ENCODE assay signal across 8 cellular contexts in the genomic region with DNA sequence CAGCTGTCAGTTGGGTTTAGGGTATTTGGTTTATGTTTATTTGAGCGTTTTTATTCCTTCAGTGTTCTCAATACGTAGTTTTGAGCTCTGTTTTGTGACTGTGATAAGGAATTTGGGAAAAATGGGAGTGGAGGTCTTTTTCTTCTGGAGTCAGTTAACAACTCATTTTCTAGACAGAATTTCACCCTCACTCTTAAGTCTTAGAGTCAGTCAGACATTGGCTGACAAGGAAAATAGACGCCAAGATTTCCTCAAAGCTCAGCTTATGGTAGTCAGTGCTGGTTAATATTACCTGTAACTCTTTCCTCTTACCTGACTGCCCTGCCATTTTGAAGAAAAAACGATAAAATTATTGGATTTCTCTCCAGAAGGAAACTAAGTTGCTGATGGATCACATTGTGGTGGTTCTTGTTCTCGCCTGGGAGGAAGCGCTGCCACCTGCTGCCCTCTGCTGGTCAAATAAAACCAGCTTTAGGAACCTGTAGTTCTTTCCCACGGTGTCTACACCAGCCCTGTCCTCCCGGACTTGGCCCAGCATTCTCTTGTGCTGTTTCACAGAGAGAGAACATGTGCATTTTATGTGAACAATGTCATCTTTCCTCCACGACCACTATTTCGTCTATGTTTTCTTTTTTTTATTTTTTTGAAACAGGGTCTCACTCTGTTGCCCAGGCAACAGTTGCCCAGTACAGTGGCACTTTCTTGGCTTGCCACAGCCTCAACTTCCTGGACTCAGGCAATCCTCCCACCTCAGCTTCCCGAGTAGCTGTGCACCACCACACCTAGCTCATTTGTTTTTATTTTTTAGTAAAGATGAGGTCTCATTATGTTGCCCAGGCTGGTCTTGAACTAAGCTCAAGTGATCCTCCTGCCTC. TPM values are rescaled to one million over a fixed set of nuclear protein-coding genes. Genes with fewer than 3 reads are reported as not detected.
DNase-seq lines count a peak whose midpoint lies in the region; ATAC-seq, FAIRE-seq and TF ChIP-seq lines count a peak whose summit lies in the region.

No MANE protein-coding gene starts in this region.

- peak; percentile 94 for TF ChIP-seq RAD21 in A549 (conservative IDR thresholded peaks at IDR 0.05 in 1 of 2, IDR thresholded peaks at IDR 0.05 in 1 of 2)

- H3K36me3 ChIP-seq in gastrocnemius medialis, result no peaks in the 10 kb centered on the region

- TF ChIP-seq POLR2A in A549 (IDR thresholded peaks at IDR 0.05; ENCODE audit: low read length) (no peak), gastrocnemius medialis (IDR thresholded peaks at IDR 0.05) (no peak)

- DNase-seq in A549 (ENCODE audit: low read depth in 1 of 2, low spot score in 1 of 2), result peak; percentile 82 to 93
- DNase-seq in NCI-H1105 treated with DMSO at 0.1 percent for 48 hours (lab: John Stamatoyannopoulos, UW), result peak; percentile 74
- peak; percentile 18 for DNase-seq in T-helper 22 cell (ENCODE audit: low read depth)
- DNase-seq in anterior cingulate cortex (lab: John Stamatoyannopoulos, UW), result peak in 47 of 58 donors; percentile 4 to 82 (median 31)
- DNase-seq in hepatic stellate cell (ENCODE audit: low spot score), result peak; percentile 80
- peak; percentile 45 to 69 for DNase-seq in gastrocnemius medialis

- H3K4me1 ChIP-seq in A549 (no peaks in the 10 kb centered on the region), gastrocnemius medialis (peaks cover 0 to 6% of the 10 kb centered on the region in 2 donors)

- in situ Hi-C loops in gastrocnemius medialis (cut with MboI; ENCODE audit: low sequenced_read_pairs in 4 of 4), result loop anchor here in 2 of 4 donors (5.0 kb wide), 2 partner anchors 122 to 127 kb away; no protein-coding TSS in a partner anchor

- H3K4me3 ChIP-seq in A549, result no peak overlapping the region
- H3K4me3 ChIP-seq in gastrocnemius medialis, result no peak overlapping the region

- TF ChIP-seq CTCF in A549 (IDR thresholded peaks at IDR 0.05) (peak; percentile 96), gastrocnemius medialis (IDR thresholded peaks at IDR 0.05 in 4 of 5, conservative IDR thresholded peaks at IDR 0.05 in 1 of 5) (peak; percentile 69 to 89 (median 80))

- POLR2A ChIA-PET in A549 (lab: Yijun Ruan, JAX), result interaction anchor here (0.8 kb wide), 1 partner anchor 41 kb away, joined by 3 read pairs; a partner anchor contains a TSS

- intact Hi-C loops in gastrocnemius medialis (cut with DNase I; ENCODE audit: low total_unique reads), result loop anchor here (1.0 kb wide), 1 partner anchor 124 kb away; no protein-coding TSS in a partner anchor

- no peak for TF ChIP-seq EP300 in A549 (IDR thresholded peaks at IDR 0.05)

- 11% methylated on average over 11 of the region's 11 CpGs for WGBS in A549 (ENCODE audit: missing lambda C conversion rate)

- FAIRE-seq in A549 (lab: Jason Lieb, UNC), result no peak

- H3K27ac ChIP-seq in A549, result no peak overlapping the region
- H3K27ac ChIP-seq in gastrocnemius medialis, result no peak overlapping the region

- ATAC-seq in A549, result peak; percentile 98 to 99
- peak; percentile 51 for ATAC-seq in GM18519 (IDR thresholded peaks at IDR 0.05; ENCODE audit: low FRiP score, unreplicated experiment)
- ATAC-seq in gastrocnemius medialis, result peak; percentile 89 to 93
- no peak for ATAC-seq in HG02852 (IDR thresholded peaks at IDR 0.05; ENCODE audit: unreplicated experiment)

- H3K9me3 ChIP-seq in A549, result no peaks in the 10 kb centered on the region
- no peaks in the 10 kb centered on the region for H3K9me3 ChIP-seq in gastrocnemius medialis

- H3K4me2 ChIP-seq in A549, result peak overlapping the region; percentile 52; the same call in 2 of the 3 replicates

- H3K27me3 ChIP-seq in gastrocnemius medialis, result no peaks in the 10 kb centered on the region

- CTCF ChIA-PET in A549 (lab: Yijun Ruan, JAX), result interaction anchor here (0.6 to 13.0 kb wide), 57 partner anchors 8 to 881 kb away, joined by 3 to 348 read pairs (median 5); a partner anchor contains a TSS

TF ChIP-seq in A549, 52 proteins besides CTCF, POLR2A, EP300 and RAD21:
- TF ChIP-seq, protein P1, sequence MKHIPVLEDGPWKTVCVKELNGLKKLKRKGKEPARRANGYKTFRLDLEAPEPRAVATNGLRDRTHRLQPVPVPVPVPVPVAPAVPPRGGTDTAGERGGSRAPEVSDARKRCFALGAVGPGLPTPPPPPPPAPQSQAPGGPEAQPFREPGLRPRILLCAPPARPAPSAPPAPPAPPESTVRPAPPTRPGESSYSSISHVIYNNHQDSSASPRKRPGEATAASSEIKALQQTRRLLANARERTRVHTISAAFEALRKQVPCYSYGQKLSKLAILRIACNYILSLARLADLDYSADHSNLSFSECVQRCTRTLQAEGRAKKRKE (CRISPR knock-in tag; IDR thresholded peaks at IDR 0.05; ENCODE audit: low read depth), result no peak
- TF ChIP-seq CEBPB (IDR thresholded peaks at IDR 0.05), result no peak
- TF ChIP-seq SMC3 (IDR thresholded peaks at IDR 0.05), result peak; percentile 97
- peak; percentile 40 for TF ChIP-seq MAFK (IDR thresholded peaks at IDR 0.05; ENCODE audit: partially characterized antibody)
- TF ChIP-seq HOXB13 (CRISPR knock-in tag; IDR thresholded peaks at IDR 0.05; ENCODE audit: low read depth), result no peak

RNA-seq across cellular contexts. Expression of a gene that starts 41.4 kb away (rescaled TPM):
- polyA plus RNA-seq in A549 (2011; rRNA removed) (54.2 and 64.4 TPM in 2 replicates), A549 (2017; fragmentation: RNase III; extraction: RNeasy Plus Mini Kit Qiagen cat#74134 plus additional on column Dnase treatment) (53.0 to 61.8 TPM (median 53.1 TPM) in 3 replicates)
- polyA plus RNA-seq in A549 (2012; cell fraction: cytosol; rRNA removed), result 31.4 and 35.8 TPM in 2 replicates
- polyA plus RNA-seq in A549 (2012; cell fraction: nucleus; rRNA removed), result 18.6 and 34.3 TPM in 2 replicates
- 48.8 and 63.8 TPM in 2 replicates for polyA minus RNA-seq in A549 (2011; rRNA and poly(A)+ RNA removed)
- 1 to 10 TPM; 2.2 to 7.6 (median 6.2) TPM for total RNA-seq in gastrocnemius medialis

Comparison
In these comparisons a context has a peak if more than half of its experiments do, and no peak if none do; other contexts are left out.
1. DNase-seq: peak in every context shown above with its lines; median percentile 88 in A549; 80 in hepatic stellate cell; 74 in NCI-H1105 treated with DMSO at 0.1 percent for 48 hours; 57 in gastrocnemius medialis; 31 in anterior cingulate cortex; 18 in T-helper 22 cell.